In genomic region chr4:109325698-109326097, GRCh38 we compare ENCODE assay signal across 10 cellular contexts. TPM values are rescaled to one million over a fixed set of nuclear protein-coding genes. Genes with fewer than 3 reads are reported as not detected.
"Had no signal": no experiment of that assay in that cellular context is flagged by ENCODE, and none has a peak within 500 bp of the region (broad histone marks: within the 10 kb centered on the region; RNA-seq: fewer than 3 reads in every experiment).

No MANE protein-coding gene starts in this region.

- H3K27ac ChIP-seq: GM23248 had no signal

- ATAC-seq: HCT116, K562 had no signal

- DNase-seq: GM23248, GOT3, H7, HFFc6, IMR-90, KG1 had no signal

- H3K4me3 ChIP-seq: GM23248, HAP-1, K562 had no signal

- H3K36me3 ChIP-seq: HAP-1 had no signal

- H3K4me1 ChIP-seq: HAP-1 had no signal

RNA-seq across cellular contexts. Expression of gene COL25A1, which starts 23.2 kb away (rescaled TPM):
- total RNA-seq: GM23248, HFFc6, HT-29 had no signal
